In the genomic region with DNA sequence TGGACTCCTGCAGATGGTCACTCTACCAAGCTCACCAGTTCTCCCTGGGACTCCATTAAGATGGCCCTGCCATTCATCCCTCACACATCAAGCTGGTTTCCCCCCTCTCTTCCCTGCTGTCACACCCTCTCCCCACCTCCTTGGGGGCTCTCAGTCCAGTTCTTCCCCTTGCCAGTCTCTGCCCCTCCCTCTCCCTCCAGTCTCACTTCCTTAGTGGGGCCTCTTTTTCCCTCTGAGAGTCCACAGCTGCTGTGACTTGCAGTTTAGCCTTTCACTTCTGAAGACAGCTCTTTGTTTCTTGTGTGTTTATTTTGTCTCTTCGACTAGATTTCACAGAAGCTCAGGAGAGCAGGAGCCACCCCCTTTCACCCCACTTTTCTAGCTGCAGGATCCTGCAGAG, we compare ENCODE assay signal across 10 cellular contexts. TPM values are rescaled to one million over a fixed set of nuclear protein-coding genes. Genes with fewer than 3 reads are reported as not detected.
DNase-seq lines count a peak whose midpoint lies in the region; ATAC-seq and TF ChIP-seq lines count a peak whose summit lies in the region.
"Had no signal": no experiment of that assay in that cellular context is flagged by ENCODE, and none has a peak within 500 bp of the region (broad histone marks: within the 10 kb centered on the region; RNA-seq: fewer than 3 reads in every experiment).

No MANE protein-coding gene starts in this region.

- no peak for ATAC-seq in activated CD4-positive, alpha-beta T cell treated with anti-CD3 and anti-CD28 coated beads for 36 hours
- peak; percentile 41 for ATAC-seq in HG02973 (IDR thresholded peaks at IDR 0.05; ENCODE audit: unreplicated experiment)
- ATAC-seq: A549, WTC11 had no signal

- H3K4me3 Mint-ChIP-seq in activated CD4-positive, alpha-beta T cell treated with anti-CD3 and anti-CD28 coated beads for 36 hours: no peak overlapping the region
- no peak overlapping the region for H3K4me3 Mint-ChIP-seq in Calu3 (ENCODE audit: low read depth, unreplicated experiment)
- H3K4me3 Mint-ChIP-seq: WTC11 had no signal

- TF ChIP-seq POLR2A in spleen (IDR thresholded peaks at IDR 0.05): no peak

- no peak for DNase-seq in activated CD4-positive, alpha-beta T cell treated with anti-CD3 and anti-CD28 coated beads for 36 hours
- DNase-seq in activated CD4-positive, alpha-beta T cell treated with anti-CD3 and anti-CD28 coated beads, Interleukin-2, amount 50 U/mL, for 48 hours: no peak
- DNase-seq in SKM-1 (lab: John Stamatoyannopoulos, UW; ENCODE audit: unreplicated experiment) (peak; percentile 18), spleen (no peak), cerebellar nuclear complex (lab: John Stamatoyannopoulos, UW) (no peak), NCI-H526 (lab: John Stamatoyannopoulos, UW) (no peak), Calu3 (no peak)

- CTCF ChIA-PET in activated CD4-positive, alpha-beta T cell treated with anti-CD3 and anti-CD28 coated beads for 36 hours (lab: Charles Lee): interaction anchor here (0.7 to 1.1 kb wide), 2 partner anchors 10 to 1171 kb away, joined by 3 to 4 read pairs; partner anchors contain the start of gene DOCK2
- CTCF ChIA-PET in Calu3 (lab: Charles Lee): no interaction called here

- H3K27me3 Mint-ChIP-seq in activated CD4-positive, alpha-beta T cell treated with anti-CD3 and anti-CD28 coated beads for 36 hours: no peaks in the 10 kb centered on the region
- H3K27me3 Mint-ChIP-seq in Calu3 (ENCODE audit: unreplicated experiment): peaks cover 42% of the 10 kb centered on the region

- POLR2A ChIA-PET in activated CD4-positive, alpha-beta T cell treated with anti-CD3 and anti-CD28 coated beads for 36 hours (lab: Charles Lee): interaction anchor here (0.6 to 1.3 kb wide), 2 partner anchors 10 to 1073 kb away, joined by 4 to 7 read pairs; no protein-coding TSS in a partner anchor

- no peaks in the 10 kb centered on the region for H3K9me3 ChIP-seq in spleen
- H3K9me3 ChIP-seq: A549 had no signal

- H3K27ac Mint-ChIP-seq in activated CD4-positive, alpha-beta T cell treated with anti-CD3 and anti-CD28 coated beads for 36 hours: peak overlapping the region; percentile 97
- no peak overlapping the region for H3K27ac Mint-ChIP-seq in Calu3 (ENCODE audit: unreplicated experiment)
- H3K27ac Mint-ChIP-seq: WTC11 had no signal

- WGBS in spleen, 5 donors: 0 to 4% (median 2%) methylated on average over 1 of the region's 1 CpG

- no TSS peak for BruUV-seq in Calu3 (replicated peaks; lab: Mats Ljungman, UMichigan)

- peaks cover 92% of the 10 kb centered on the region for H3K4me1 Mint-ChIP-seq in activated CD4-positive, alpha-beta T cell treated with anti-CD3 and anti-CD28 coated beads for 36 hours
- H3K4me1 Mint-ChIP-seq in Calu3 (ENCODE audit: low read depth, unreplicated experiment): no peaks in the 10 kb centered on the region

- no peaks in the 10 kb centered on the region for H3K9me3 Mint-ChIP-seq in activated CD4-positive, alpha-beta T cell treated with anti-CD3 and anti-CD28 coated beads for 36 hours (ENCODE audit: low read depth)
- H3K9me3 Mint-ChIP-seq in Calu3 (ENCODE audit: low read depth, unreplicated experiment): peaks cover 3% of the 10 kb centered on the region
- H3K9me3 Mint-ChIP-seq: WTC11 had no signal

- H3K4me1 ChIP-seq in spleen: peaks cover 45 to 91% (median 72%) of the 10 kb centered on the region in 6 donors

- H3K4me3 ChIP-seq in spleen: peak overlapping the region in 1 of 8 donors; percentile 14
- H3K4me3 ChIP-seq: A549 had no signal

- H3K36me3 Mint-ChIP-seq in activated CD4-positive, alpha-beta T cell treated with anti-CD3 and anti-CD28 coated beads for 36 hours (ENCODE audit: low read depth): peaks cover 46% of the 10 kb centered on the region
- no peaks in the 10 kb centered on the region for H3K36me3 Mint-ChIP-seq in Calu3 (ENCODE audit: insufficient read depth, unreplicated experiment)
- H3K36me3 Mint-ChIP-seq: WTC11 had no signal

- peak overlapping the region in 6 of 8 donors; percentile 17 to 80 (median 54) for H3K27ac ChIP-seq in spleen
- H3K27ac ChIP-seq: A549 had no signal

- intact Hi-C loops in activated CD4-positive, alpha-beta T cell treated with anti-CD3 and anti-CD28 coated beads for 36 hours (cut with DNase I, micrococcal nuclease): loop anchor here in 1 of 2 experiments (2.0 kb wide), 1 partner anchor 13 kb away; no protein-coding TSS in a partner anchor
- intact Hi-C loops in spleen (cut with DNase I; ENCODE audit: low total_unique reads) (no loop called here), Calu3 (cut with micrococcal nuclease; ENCODE audit: unreplicated experiment) (no loop called here)

- H3K36me3 ChIP-seq in spleen: peaks cover 0 to 6% (median 0%) of the 10 kb centered on the region in 6 donors

- H3K27me3 ChIP-seq in spleen (replicated peaks in 1 of 7): no peaks in the 10 kb centered on the region

- TF ChIP-seq CTCF in spleen (IDR thresholded peaks at IDR 0.05 in 8 of 11, conservative IDR thresholded peaks at IDR 0.05 in 3 of 11): no peak
- no peak for TF ChIP-seq CTCF in Calu3 (IDR thresholded peaks at IDR 0.05; ENCODE audit: unreplicated experiment)

RNA-seq across cellular contexts. Expression of gene DOCK2, which starts 10.5 kb away (rescaled TPM):
- 100 to 1,000 TPM; 189 to 198 TPM for total RNA-seq in activated CD4-positive, alpha-beta T cell treated with anti-CD3 and anti-CD28 coated beads for 36 hours
- total RNA-seq in spleen (100 to 1,000 TPM; 179 to 321 (median 217) TPM), Calu3 (2022) (not detected in 2 replicates)
- 10 to 100 TPM; 30.6 to 48.6 (median 39.6) TPM for polyA plus RNA-seq in spleen

Comparison
In these comparisons a context has a peak if more than half of its experiments do, and no peak if none do; other contexts are left out.
1. RNA of gene DOCK2, which starts 10.5 kb away (total RNA-seq): 179 to 321 TPM in spleen and 189 to 198 TPM in activated CD4-positive, alpha-beta T cell treated with anti-CD3 and anti-CD28 coated beads for 36 hours; not detected in Calu3; every median in the first group is over 100 times any median in the second.